Comparison of ENCODE assay signal across 8 cellular contexts in the genomic region with DNA sequence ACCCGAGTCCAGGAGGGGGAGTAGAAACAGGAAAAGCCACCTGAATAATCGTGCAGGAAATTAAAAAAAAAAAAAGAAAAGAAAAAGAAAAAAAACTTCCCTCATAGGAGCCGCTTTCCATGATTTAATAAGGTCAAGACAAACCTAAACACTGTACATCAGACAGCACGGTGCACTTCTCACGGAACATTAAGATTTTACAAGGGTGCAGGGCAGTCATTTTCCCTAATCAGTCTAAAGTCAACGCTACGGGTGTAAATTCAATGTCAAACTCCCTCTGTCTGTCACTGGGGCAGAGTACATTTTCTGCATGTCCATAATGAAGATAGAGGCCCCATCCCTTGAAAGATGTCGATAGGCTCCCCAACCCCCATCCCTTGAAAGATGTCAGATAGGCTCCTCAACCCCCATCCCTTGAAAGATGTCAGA.
DNase-seq lines count a peak whose midpoint lies in the region; ATAC-seq and TF ChIP-seq lines count a peak whose summit lies in the region.

No MANE protein-coding gene starts in this region.

- H3K27me3 ChIP-seq in AG04450 (ENCODE audit: control insufficient read depth, insufficient read depth, low read length) (peaks cover 7% of the 10 kb centered on the region), mucosa of rectum (ENCODE audit: control insufficient read depth in 2 of 2, insufficient read depth in 2 of 2, low read length in 2 of 2) (peaks cover 3 to 8% of the 10 kb centered on the region in 2 donors)

- POLR2A ChIA-PET in AG04450 (lab: Yijun Ruan, JAX) = interaction anchor here (0.6 to 1.5 kb wide), 9 partner anchors 31 to 295 kb away, joined by 3 to 5 read pairs (median 3); no protein-coding TSS in a partner anchor

- H3K27me3 Mint-ChIP-seq in dendritic cell treated with granulocyte-macrophage colony-stimulating factor and Interleukin-4, amounts not matched to agents 40 ng/mL and 50 ng/mL, for 4 days = peaks cover 75% of the 10 kb centered on the region

- H3K4me1 ChIP-seq in mucosa of rectum (ENCODE audit: control insufficient read depth in 2 of 2, insufficient read depth in 2 of 2, low read length in 2 of 2) = peaks cover 0 to 4% of the 10 kb centered on the region in 2 donors

- in situ Hi-C loops in GM13977 (cut with MboI; ENCODE audit: low pct_unique_long_range_greater_than_20kb, low sequenced_read_pairs, unreplicated experiment) = no loop called here

- DNase-seq in AG04450 (ENCODE audit: low read depth, low spot score) = no peak
- no peak for DNase-seq in Jurkat, Clone E6-1 (ENCODE audit: low read depth, low spot score)
- no peak for DNase-seq in GM13977 (ENCODE audit: low spot score)
- DNase-seq in NCI-H187 treated with DMSO at 0.1 percent for 48 hours (lab: John Stamatoyannopoulos, UW) = no peak
- no peak for DNase-seq in Ammon's horn (ENCODE audit: low spot score)

- intact Hi-C loops in dendritic cell treated with granulocyte-macrophage colony-stimulating factor and Interleukin-4, amounts not matched to agents 40 ng/mL and 50 ng/mL, for 4 days (cut with micrococcal nuclease) = no loop called here

- H3K27ac ChIP-seq in AG04450 (ENCODE audit: low read depth, low read length) = peak overlapping the region; percentile 90
- no peak overlapping the region for H3K27ac ChIP-seq in mucosa of rectum (ENCODE audit: low read depth in 2 of 2, low read length in 2 of 2)

- TF ChIP-seq CTCF in AG04450 (IDR thresholded peaks at IDR 0.05; ENCODE audit: low read depth, low read length) (no peak), GM13977 (IDR thresholded peaks at IDR 0.05; ENCODE audit: extremely low read depth, insufficient read depth, missing control alignments) (no peak)

- CTCF ChIA-PET in AG04450 (lab: Charles Lee) = interaction anchor here (0.7 to 2.4 kb wide), 6 partner anchors 10 to 299 kb away, joined by 3 to 19 read pairs (median 4); no protein-coding TSS in a partner anchor

- H3K9me3 ChIP-seq in AG04450 (ENCODE audit: control insufficient read depth, insufficient read depth, low read length) (no peaks in the 10 kb centered on the region), mucosa of rectum (ENCODE audit: control insufficient read depth in 2 of 2, low read length in 2 of 2) (no peaks in the 10 kb centered on the region)

- no peak for ATAC-seq in HG02678 (IDR thresholded peaks at IDR 0.05; ENCODE audit: unreplicated experiment)

- no peaks in the 10 kb centered on the region for H3K36me3 ChIP-seq in mucosa of rectum (ENCODE audit: control insufficient read depth in 2 of 2, insufficient read depth in 2 of 2, low read length in 2 of 2)

- H3K36me3 Mint-ChIP-seq in dendritic cell treated with granulocyte-macrophage colony-stimulating factor and Interleukin-4, amounts not matched to agents 40 ng/mL and 50 ng/mL, for 4 days (ENCODE audit: low read depth) = no peaks in the 10 kb centered on the region

- H3K27ac Mint-ChIP-seq in dendritic cell treated with granulocyte-macrophage colony-stimulating factor and Interleukin-4, amounts not matched to agents 40 ng/mL and 50 ng/mL, for 4 days = peak overlapping the region; percentile 12

- peak overlapping the region; percentile 75 for H3K4me3 Mint-ChIP-seq in dendritic cell treated with granulocyte-macrophage colony-stimulating factor and Interleukin-4, amounts not matched to agents 40 ng/mL and 50 ng/mL, for 4 days

- peak overlapping the region in 1 of 2 donors; percentile 60 for H3K9ac ChIP-seq in mucosa of rectum (ENCODE audit: low read depth in 1 of 2, low read length in 2 of 2)

- H3K9me3 Mint-ChIP-seq in dendritic cell treated with granulocyte-macrophage colony-stimulating factor and Interleukin-4, amounts not matched to agents 40 ng/mL and 50 ng/mL, for 4 days = no peaks in the 10 kb centered on the region

- peaks cover 27% of the 10 kb centered on the region for H3K4me1 Mint-ChIP-seq in dendritic cell treated with granulocyte-macrophage colony-stimulating factor and Interleukin-4, amounts not matched to agents 40 ng/mL and 50 ng/mL, for 4 days (ENCODE audit: low read depth)

- peak overlapping the region; percentile 89 for H3K4me3 ChIP-seq in AG04450 (ENCODE audit: low read depth, low read length)
- peak overlapping the region; percentile 52 for H3K4me3 ChIP-seq in Jurkat, Clone E6-1 (ENCODE audit: low read length)
- peak overlapping the region; percentile 66 to 86 for H3K4me3 ChIP-seq in mucosa of rectum (ENCODE audit: low read length in 2 of 2)
